ENCODE assay signal across 8 cellular contexts in the genomic region with DNA sequence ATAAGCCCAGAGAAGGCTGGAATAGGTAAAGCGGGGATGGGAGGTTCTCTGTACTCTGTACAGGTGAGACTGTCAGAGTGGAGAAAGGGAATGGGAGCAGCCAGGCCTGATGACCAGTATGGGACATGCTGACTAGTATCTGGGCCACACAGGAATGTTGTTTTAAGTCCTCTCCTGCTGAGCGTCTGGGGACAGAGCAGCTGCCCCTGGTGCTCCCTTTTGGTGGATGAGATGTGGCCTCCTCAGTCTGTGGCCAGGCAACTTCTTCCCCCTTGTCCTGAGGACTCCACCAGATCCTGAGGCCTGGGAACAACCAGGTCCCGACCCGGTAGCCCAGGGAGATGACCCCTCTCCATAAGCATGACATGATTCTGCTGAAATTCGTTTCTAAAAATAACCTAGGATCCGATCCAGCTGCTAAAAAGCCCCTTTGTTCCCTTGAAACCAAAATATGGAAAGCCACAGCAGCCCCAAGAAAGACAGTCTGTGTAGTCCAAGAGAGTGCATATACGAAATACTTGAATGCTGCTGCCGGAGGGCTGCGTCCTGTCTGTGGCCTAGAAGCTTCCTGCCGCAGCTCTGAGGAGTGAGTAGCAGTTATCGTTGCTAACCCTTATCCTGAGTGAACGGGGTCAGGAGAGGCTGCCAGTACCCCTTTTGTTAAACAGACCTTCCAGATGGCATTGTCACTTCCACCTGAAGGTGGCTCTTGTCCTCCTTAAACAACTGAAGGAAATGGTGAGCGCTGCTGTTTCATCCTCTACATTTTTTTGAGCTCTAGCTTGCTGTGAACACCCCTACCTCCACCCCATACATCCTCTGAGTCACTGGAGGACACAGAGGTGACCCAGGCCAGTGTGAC. TPM values are rescaled to one million over a fixed set of nuclear protein-coding genes. Genes with fewer than 3 reads are reported as not detected.
DNase-seq lines count a peak whose midpoint lies in the region; ATAC-seq and TF ChIP-seq lines count a peak whose summit lies in the region.

No MANE protein-coding gene starts in this region.

- H3K4me3 ChIP-seq in GM23248 (no peak overlapping the region), prostate gland (no peak overlapping the region)

- H3K27ac ChIP-seq in GM23248 (peak overlapping the region; percentile 77), foreskin keratinocyte (peak overlapping the region; percentile 6), prostate gland (peak overlapping the region; percentile 41 to 55)

- H3K27me3 ChIP-seq in GM23248 (replicated peaks; ENCODE audit: insufficient read depth) (no peaks in the 10 kb centered on the region), foreskin keratinocyte (no peaks in the 10 kb centered on the region), prostate gland (replicated peaks; ENCODE audit: insufficient read depth) (no peaks in the 10 kb centered on the region)

- peak; percentile 70 for ATAC-seq in foreskin keratinocyte

- intact Hi-C loops in prostate gland (cut with DNase I) = loop anchor here (5.0 kb wide), 1 partner anchor 46 kb away; the partner anchor contains the start of gene ATP2B4

- in situ Hi-C loops in GM23248 (cut with MboI) = no loop called here

- H3K4me2 ChIP-seq in GM23248 (ENCODE audit: unreplicated experiment) = peak overlapping the region; percentile 28

- no peak overlapping the region for H2AFZ ChIP-seq in GM23248

- 0 out of 2 replicates have a peak, but pooled peaks cover under 1% of the 10 kb centered on the region for H3K36me3 ChIP-seq in GM23248 (ENCODE audit: low read depth)
- H3K36me3 ChIP-seq in prostate gland = no peaks in the 10 kb centered on the region

- H3K9me2 ChIP-seq in GM23248 (ENCODE audit: insufficient read depth) = no peaks in the 10 kb centered on the region

- no peaks in the 10 kb centered on the region for H3K9me3 ChIP-seq in GM23248 (ENCODE audit: low read depth)
- no peaks in the 10 kb centered on the region for H3K9me3 ChIP-seq in prostate gland

- H3F3A ChIP-seq in GM23248 (ENCODE audit: insufficient read depth) = peaks cover 40% of the 10 kb centered on the region

- peaks cover 95% of the 10 kb centered on the region for H3K79me2 ChIP-seq in GM23248 (ENCODE audit: insufficient read depth)

- peak overlapping the region; percentile 51 for H3K9ac ChIP-seq in GM23248

- no peak for TF ChIP-seq POLR2A in prostate gland (IDR thresholded peaks at IDR 0.05)

- 32 to 36% methylated on average over 13 of the region's 13 CpGs for WGBS in GM23248 (ENCODE audit: low coverage in 1 of 2, low lambda C conversion rate in 2 of 2, missing lambda C conversion rate in 2 of 2), 2 experiments
- 53% methylated on average over 13 of the region's 13 CpGs for WGBS in prostate gland

- H3K4me1 ChIP-seq in GM23248 (ENCODE audit: insufficient read depth) = peaks cover 59% of the 10 kb centered on the region
- H3K4me1 ChIP-seq in foreskin keratinocyte = peaks cover 15% of the 10 kb centered on the region
- H3K4me1 ChIP-seq in prostate gland (replicated peaks) = peaks cover 4% of the 10 kb centered on the region

- TF ChIP-seq CTCF in foreskin keratinocyte (conservative IDR thresholded peaks at IDR 0.05) (peak; percentile 53), prostate gland (IDR thresholded peaks at IDR 0.05) (peak in 1 of 4 experiments; percentile 30)

- no peaks in the 10 kb centered on the region for H4K20me1 ChIP-seq in GM23248 (ENCODE audit: insufficient read depth)

- peak; percentile 99 for DNase-seq in A172 (ENCODE audit: low spot score)
- peak; percentile 98 for DNase-seq in GM23248
- peak; percentile 55 for DNase-seq in RPMI8226
- DNase-seq in activated effector memory CD4-positive, alpha-beta T cell treated with Interleukin-2 at 50 U/mL for 16 hours = peak; percentile 63
- DNase-seq in foreskin keratinocyte = peak; percentile 76 to 87
- no peak for DNase-seq in prostate gland (ENCODE audit: low spot score)
- DNase-seq in ureter (ENCODE audit: low spot score) = peak; percentile 62
- DNase-seq in globus pallidus (ENCODE audit: low spot score) = no peak

RNA-seq across cellular contexts. Expression of gene ATP2B4, which starts 47.1 kb away (rescaled TPM):
- 41.9 and 44.6 TPM in 2 replicates for total RNA-seq in A172 (2014; rRNA removed; shearing (Covaris generic))
- total RNA-seq in GM23248 (2014; rRNA removed; shearing (Covaris generic)) = 82.8 and 86.6 TPM in 2 replicates
- 49.5 and 49.7 TPM in 2 replicates for polyA plus RNA-seq in GM23248 (2016; fragmentation: Nextera tagmentation; extraction: Ambion mirVana)
- total RNA-seq in foreskin keratinocyte = 71.9 and 82.3 TPM in 2 replicates
- polyA plus RNA-seq in foreskin keratinocyte = 21.2 and 22.1 TPM in 2 replicates
- 100 to 1,000 TPM in 1 of 2 donors, 10 to 100 TPM in 1; 31.7 to 127 TPM for total RNA-seq in prostate gland
- total RNA-seq in ureter = 141 TPM

Comparison
In these comparisons a context has a peak if more than half of its experiments do, and no peak if none do; other contexts are left out.
1. DNase-seq: peak in A172 (single experiment), GM23248 (single experiment), RPMI8226 (single experiment), activated effector memory CD4-positive, alpha-beta T cell treated with Interleukin-2 at 50 U/mL for 16 hours (single experiment), foreskin keratinocyte (2 of 2) and ureter (single experiment); none in prostate gland (single experiment) and globus pallidus (single experiment).
2. H3K27ac ChIP-seq: peak in every context shown above with its lines; median percentile 77 in GM23248; 48 in prostate gland; 6 in foreskin keratinocyte.